In genomic region chr9:33471361-33471760, GRCh38 we compare ENCODE assay signal across 18 cellular contexts. TPM values are rescaled to one million over a fixed set of nuclear protein-coding genes. Genes with fewer than 3 reads are reported as not detected.
DNase-seq lines count a peak whose midpoint lies in the region; ATAC-seq, FAIRE-seq and TF ChIP-seq lines count a peak whose summit lies in the region.
"Had no signal": no experiment of that assay in that cellular context is flagged by ENCODE, and none has a peak within 500 bp of the region (broad histone marks: within the 10 kb centered on the region; RNA-seq: fewer than 3 reads in every experiment).

No MANE protein-coding gene starts in this region.

- TF ChIP-seq CTCF in SK-N-SH (IDR thresholded peaks at IDR 0.05), result no peak
- no peak for TF ChIP-seq CTCF in RWPE2 (IDR thresholded peaks at IDR 0.05; ENCODE audit: poor library complexity, severe bottlenecking)
- TF ChIP-seq CTCF in keratinocyte (optimal IDR thresholded peaks at IDR 0.05 in 1 of 3, IDR thresholded peaks at IDR 0.05 in 1 of 3, conservative IDR thresholded peaks at IDR 0.05 in 1 of 3; ENCODE audit: extremely low read depth in 1 of 3, insufficient read depth in 2 of 3, low read length in 3 of 3), result no peak

- H3K36me3 ChIP-seq in SK-N-SH (replicated peaks in 1 of 2; ENCODE audit: control insufficient read depth in 1 of 2, insufficient read depth in 2 of 2, low read length in 1 of 2) (peaks cover 43 to 52% of the 10 kb centered on the region in 2 experiments), RWPE2 (ENCODE audit: low read depth) (peaks cover 62% of the 10 kb centered on the region), keratinocyte (ENCODE audit: control insufficient read depth in 2 of 2, extremely low read depth in 1 of 2, insufficient read depth in 2 of 2, low read length in 2 of 2) (peaks cover 38 to 44% of the 10 kb centered on the region in 2 experiments)
- H3K36me3 ChIP-seq in CD8-positive, alpha-beta memory T cell (ENCODE audit: insufficient read depth, low read length), result peaks cover 53% of the 10 kb centered on the region

- no peak overlapping the region for H3K9ac ChIP-seq in SK-N-SH
- H3K9ac ChIP-seq in keratinocyte (ENCODE audit: control insufficient read depth, extremely low read depth, insufficient read depth, low read length), result no peak overlapping the region

- peak overlapping the region in 4 of 8 donors; percentile 13 to 48 (median 36) for H3K27ac Mint-ChIP-seq in CD8-positive, alpha-beta memory T cell
- H3K27ac Mint-ChIP-seq: memory B cell had no signal

- H3K27me3 ChIP-seq in SK-N-SH (ENCODE audit: insufficient read depth), result no peaks in the 10 kb centered on the region
- no peaks in the 10 kb centered on the region for H3K27me3 ChIP-seq in CD8-positive, alpha-beta memory T cell (ENCODE audit: insufficient read depth, low read length, poor library complexity, severe bottlenecking)
- no peaks in the 10 kb centered on the region for H3K27me3 ChIP-seq in RWPE2 (ENCODE audit: insufficient read depth, poor library complexity, severe bottlenecking)
- no peaks in the 10 kb centered on the region for H3K27me3 ChIP-seq in keratinocyte (ENCODE audit: control insufficient read depth, extremely low read depth, insufficient read depth, low read length)

- FAIRE-seq in keratinocyte (lab: Jason Lieb, UNC), result peak; percentile 41

- 86% methylated on average over 2 of the region's 2 CpGs for WGBS in SK-N-SH (ENCODE audit: low lambda C conversion rate)

- POLR2A ChIA-PET in SK-N-SH (lab: Yijun Ruan, JAX), result no interaction called here
- POLR2A ChIA-PET in CD8-positive, alpha-beta memory T cell (lab: Charles Lee), result no interaction called here

- H2AFZ ChIP-seq in SK-N-SH (ENCODE audit: low read depth) (no peak overlapping the region), keratinocyte (ENCODE audit: control insufficient read depth, low read length) (no peak overlapping the region)

- DNase-seq in SK-N-SH, result no peak
- no peak for DNase-seq in CD8-positive, alpha-beta memory T cell
- DNase-seq in RWPE2 (ENCODE audit: low spot score), result no peak
- DNase-seq in keratinocyte (ENCODE audit: low read depth, low spot score), result no peak
- DNase-seq in stimulated activated naive CD4-positive, alpha-beta T cell (lab: John Stamatoyannopoulos, UW), result no peak
- DNase-seq in DMS153 (lab: John Stamatoyannopoulos, UW), result no peak
- DNase-seq: activated CD4-positive, alpha-beta T cell treated with anti-CD3 and anti-CD28 coated beads, Interleukin-2, amount 50 U/mL, for 48 hours; hippocampal formation; NCI-H2029 treated with DMSO at 0.1 percent for 48 hours; NCI-H510A; stimulated activated CD4-positive, alpha-beta T cell treated with anti-CD3 and anti-CD28 coated beads, Interleukin-12 subunit alpha, Interleukin-12 subunit beta, amount 100 ng/mL, for 4 hours had no signal

- H3K4me1 ChIP-seq in SK-N-SH (ENCODE audit: control insufficient read depth in 1 of 2, insufficient read depth in 2 of 2, low read depth in 1 of 2, low read length in 1 of 2) (peaks cover 0 to 11% of the 10 kb centered on the region in 2 experiments; a peak in 1 of 4 replicates), RWPE2 (ENCODE audit: insufficient read depth, poor library complexity, severe bottlenecking) (peaks cover 9% of the 10 kb centered on the region), keratinocyte (ENCODE audit: control insufficient read depth, extremely low read depth, insufficient read depth, low read length) (peaks cover 21% of the 10 kb centered on the region)
- H3K4me1 ChIP-seq in CD8-positive, alpha-beta memory T cell (ENCODE audit: insufficient read depth, low read length), result peaks cover 22% of the 10 kb centered on the region

- TF ChIP-seq RAD21 in SK-N-SH (IDR thresholded peaks at IDR 0.05; ENCODE audit: low read length), result no peak

- H3K9me1 ChIP-seq in keratinocyte (ENCODE audit: control insufficient read depth, extremely low read depth, insufficient read depth, low read length), result no peaks in the 10 kb centered on the region

- no peak for TF ChIP-seq EP300 in SK-N-SH (IDR thresholded peaks at IDR 0.05; ENCODE audit: borderline replicate concordance in 1 of 2, low read depth in 1 of 2, low read length in 1 of 2)

- H3K79me2 ChIP-seq in SK-N-SH (ENCODE audit: insufficient read depth) (peaks cover 41% of the 10 kb centered on the region), keratinocyte (ENCODE audit: control insufficient read depth, insufficient read depth, low read length) (peaks cover 47% of the 10 kb centered on the region)

- no peak overlapping the region for H3K27ac ChIP-seq in SK-N-SH (ENCODE audit: low read depth in 2 of 2, low read length in 1 of 2)
- H3K27ac ChIP-seq in CD8-positive, alpha-beta memory T cell (ENCODE audit: low read depth, low read length), result no peak overlapping the region
- H3K27ac ChIP-seq in RWPE2 (ENCODE audit: poor library complexity, severe bottlenecking), result peak overlapping the region; percentile 48
- H3K27ac ChIP-seq in keratinocyte (ENCODE audit: control insufficient read depth, insufficient read depth, low read length), result no peak overlapping the region
- H3K27ac ChIP-seq: 22Rv1, HL-60 had no signal

- H4K20me1 ChIP-seq in SK-N-SH (ENCODE audit: insufficient read depth) (0 out of 2 replicates have a peak, but pooled peaks cover 4% of the 10 kb centered on the region), keratinocyte (ENCODE audit: control insufficient read depth, extremely low read depth, insufficient read depth, low read length) (no peaks in the 10 kb centered on the region)

- peaks cover 26 to 32% (median 31%) of the 10 kb centered on the region in 3 donors for H3K4me1 Mint-ChIP-seq in CD8-positive, alpha-beta memory T cell

- CTCF ChIA-PET in SK-N-SH (lab: Yijun Ruan, JAX), result interaction anchor here (1.2 to 3.5 kb wide), 5 partner anchors 8 to 184 kb away, joined by 3 to 22 read pairs (median 11); partner anchors contain the start of gene AQP7
- CTCF ChIA-PET in CD8-positive, alpha-beta memory T cell (lab: Charles Lee), result interaction anchor here (1.2 to 3.8 kb wide), 4 partner anchors 19 to 56 kb away, joined by 3 to 28 read pairs (median 14); partner anchors contain the start of gene AQP3

- peak overlapping the region in 4 of 7 donors; percentile 38 to 49 (median 44) for H3K4me3 Mint-ChIP-seq in CD8-positive, alpha-beta memory T cell
- H3K4me3 Mint-ChIP-seq: memory B cell had no signal

- H3K9me2 ChIP-seq in SK-N-SH, result no peaks in the 10 kb centered on the region

- H3K4me2 ChIP-seq in SK-N-SH, result peak overlapping the region; percentile 85; the same call in 1 of the 2 replicates
- peak overlapping the region; percentile 88 for H3K4me2 ChIP-seq in keratinocyte (ENCODE audit: control insufficient read depth, extremely low read depth, insufficient read depth, low read depth, low read length)

- H3K4me3 ChIP-seq in SK-N-SH (ENCODE audit: low read depth in 2 of 2, low read length in 1 of 2) (no peak overlapping the region), RWPE2 (ENCODE audit: severe bottlenecking) (no peak overlapping the region), keratinocyte (ENCODE audit: control insufficient read depth in 2 of 3, extremely low read depth in 1 of 3, insufficient read depth in 2 of 3, low read depth in 1 of 3, low read length in 3 of 3) (peak overlapping the region in 2 of 3 experiments; percentile 0 to 99)
- no peak overlapping the region for H3K4me3 ChIP-seq in CD8-positive, alpha-beta memory T cell (ENCODE audit: low read length)
- H3K4me3 ChIP-seq: HAP-1 had no signal

- no peak for ATAC-seq in SK-N-SH treated with all-trans-retinoic acid at 6 μM for 48 hours
- no peak for ATAC-seq in RWPE2 (ENCODE audit: low read depth)
- no peak for ATAC-seq in GM19463 (IDR thresholded peaks at IDR 0.05; ENCODE audit: unreplicated experiment)
- ATAC-seq: Right ventricle myocardium inferior had no signal

- H3K9me3 Mint-ChIP-seq in CD8-positive, alpha-beta memory T cell, result no peaks in the 10 kb centered on the region
- H3K9me3 Mint-ChIP-seq: memory B cell had no signal

- H3K9me3 ChIP-seq in SK-N-SH (no peaks in the 10 kb centered on the region), RWPE2 (ENCODE audit: severe bottlenecking) (no peaks in the 10 kb centered on the region), keratinocyte (ENCODE audit: control insufficient read depth, low read depth, low read length) (no peaks in the 10 kb centered on the region)
- H3K9me3 ChIP-seq in CD8-positive, alpha-beta memory T cell (ENCODE audit: low read length), result no peaks in the 10 kb centered on the region
- H3K9me3 ChIP-seq: HAP-1 had no signal

- dilution Hi-C loops in keratinocyte (cut with MboI; ENCODE audit: extremely low pct_ligation_motif_present, low sequenced_read_pairs), result no loop called here

- peaks cover 9 to 62% (median 15%) of the 10 kb centered on the region in 3 donors for H3K36me3 Mint-ChIP-seq in CD8-positive, alpha-beta memory T cell

- H3K27me3 Mint-ChIP-seq in CD8-positive, alpha-beta memory T cell, result no peaks in the 10 kb centered on the region
- H3K27me3 Mint-ChIP-seq: memory B cell had no signal

- H3F3A ChIP-seq in SK-N-SH (replicated peaks; ENCODE audit: insufficient read depth), result no peaks in the 10 kb centered on the region

RNA-seq across cellular contexts. Expression of gene NOL6, which starts 2.4 kb away (rescaled TPM):
- polyA plus RNA-seq in SK-N-SH (2012; rRNA removed) (52.2 and 61.3 TPM in 2 replicates), keratinocyte (51.8 to 93.3 TPM (median 63.6 TPM) in 3 replicates)
- 22.6 and 31.3 TPM in 2 replicates for polyA plus RNA-seq in SK-N-SH (2012; cell fraction: cytosol; rRNA removed)
- polyA plus RNA-seq in SK-N-SH (2012; cell fraction: nucleus; rRNA removed), result 99.2 and 107 TPM in 2 replicates
- 10 to 100 TPM; 90.8 to 93.0 TPM for total RNA-seq in CD8-positive, alpha-beta memory T cell
- 19.8 TPM for polyA plus RNA-seq in CD8-positive, alpha-beta memory T cell
- polyA plus RNA-seq in keratinocyte (2011; ENCODE audit: low read depth), result 17.5 TPM
- polyA plus RNA-seq in keratinocyte (2011; cell fraction: cytosol; rRNA removed), result 41.5 and 49.7 TPM in 2 replicates
- polyA plus RNA-seq in keratinocyte (2011; cell fraction: nucleus; rRNA removed), result 113 and 128 TPM in 2 replicates
- 26.3 and 80.4 TPM in 2 replicates for polyA plus RNA-seq in keratinocyte (2012; ENCODE audit: low replicate concordance)
- 76.3 to 184 TPM (median 102 TPM) in 3 replicates for polyA minus RNA-seq in keratinocyte
- 73.7 TPM for polyA minus RNA-seq in keratinocyte (2011; cell fraction: cytosol; rRNA and poly(A)+ RNA removed)
- 81.7 and 90.1 TPM in 2 replicates for polyA minus RNA-seq in keratinocyte (2011; cell fraction: nucleus; rRNA and poly(A)+ RNA removed)

RNA-seq across cellular contexts. Expression of gene AQP3, which starts 24.0 kb away (rescaled TPM):
- polyA plus RNA-seq in SK-N-SH (2012; rRNA removed), result 0.52 and 0.64 TPM in 2 replicates
- 0.49 and 0.55 TPM in 2 replicates for polyA plus RNA-seq in SK-N-SH (2012; cell fraction: cytosol; rRNA removed)
- 0.62 and 0.94 TPM in 2 replicates for polyA plus RNA-seq in SK-N-SH (2012; cell fraction: nucleus; rRNA removed)
- total RNA-seq in CD8-positive, alpha-beta memory T cell, result 1 to 10 TPM; 8.7 to 9.3 TPM
- polyA plus RNA-seq in CD8-positive, alpha-beta memory T cell, result 183 TPM
- 139 to 239 TPM (median 215 TPM) in 3 replicates for polyA plus RNA-seq in keratinocyte
- 16.3 TPM for polyA plus RNA-seq in keratinocyte (2011; ENCODE audit: low read depth)
- 63.9 and 107 TPM in 2 replicates for polyA plus RNA-seq in keratinocyte (2011; cell fraction: cytosol; rRNA removed)
- polyA plus RNA-seq in keratinocyte (2011; cell fraction: nucleus; rRNA removed), result 126 and 174 TPM in 2 replicates
- polyA plus RNA-seq in keratinocyte (2012; ENCODE audit: low replicate concordance), result 107 and 168 TPM in 2 replicates
- polyA minus RNA-seq in keratinocyte, result 219 to 431 TPM (median 304 TPM) in 3 replicates
- polyA minus RNA-seq in keratinocyte (2011; cell fraction: cytosol; rRNA and poly(A)+ RNA removed), result 148 TPM
- polyA minus RNA-seq in keratinocyte (2011; cell fraction: nucleus; rRNA and poly(A)+ RNA removed), result 78.9 and 82.2 TPM in 2 replicates

RNA-seq across cellular contexts. Expression of gene ANKRD18B, which starts 52.7 kb away (rescaled TPM):
- polyA plus RNA-seq in SK-N-SH (2012; rRNA removed) (2.3 and 2.7 TPM in 2 replicates), keratinocyte (1.1 to 16.9 TPM (median 2.9 TPM) in 3 replicates)
- 3.3 TPM in 2 replicates for polyA plus RNA-seq in SK-N-SH (2012; cell fraction: cytosol; rRNA removed)
- 1.3 and 2.2 TPM in 2 replicates for polyA plus RNA-seq in SK-N-SH (2012; cell fraction: nucleus; rRNA removed)
- total RNA-seq in CD8-positive, alpha-beta memory T cell, result under 1 TPM in 1 of 2 experiments, not detected in 1; 0.92 TPM
- not detected for polyA plus RNA-seq in CD8-positive, alpha-beta memory T cell
- 9.1 TPM for polyA plus RNA-seq in keratinocyte (2011; ENCODE audit: low read depth)
- polyA plus RNA-seq in keratinocyte (2011; cell fraction: cytosol; rRNA removed), result 1.2 and 20.5 TPM in 2 replicates
- polyA plus RNA-seq in keratinocyte (2011; cell fraction: nucleus; rRNA removed), result 9.4 and 15.1 TPM in 2 replicates
- 4.1 and 5.1 TPM in 2 replicates for polyA plus RNA-seq in keratinocyte (2012; ENCODE audit: low replicate concordance)
- 0.49 to 5.2 TPM (median 1.2 TPM) in 3 replicates for polyA minus RNA-seq in keratinocyte
- 1.3 TPM for polyA minus RNA-seq in keratinocyte (2011; cell fraction: cytosol; rRNA and poly(A)+ RNA removed)
- 4.1 and 7.8 TPM in 2 replicates for polyA minus RNA-seq in keratinocyte (2011; cell fraction: nucleus; rRNA and poly(A)+ RNA removed)
- total RNA-seq: Right ventricle myocardium inferior had no signal

Comparison
In these comparisons a context has a peak if more than half of its experiments do, and no peak if none do; other contexts are left out.
1. H3K4me3 ChIP-seq: peak in keratinocyte (2 of 3); none in SK-N-SH (0 of 2), CD8-positive, alpha-beta memory T cell (single experiment) and RWPE2 (single experiment).
2. RNA of gene AQP3, which starts 24.0 kb away (polyA plus RNA-seq): 16.3 to 239 TPM in keratinocyte and 183 TPM in CD8-positive, alpha-beta memory T cell (single experiment); 0.49 to 0.94 TPM in SK-N-SH; every median in the first group is over 4 times any median in the second.